In genomic region chr20:19784511-19785172, GRCh38 we compare ENCODE assay signal across 8 cellular contexts. TPM values are rescaled to one million over a fixed set of nuclear protein-coding genes. Genes with fewer than 3 reads are reported as not detected.
DNase-seq lines count a peak whose midpoint lies in the region; ATAC-seq, FAIRE-seq and TF ChIP-seq lines count a peak whose summit lies in the region.

No MANE protein-coding gene starts in this region.

- CTCF ChIA-PET in AG04449 (lab: Yijun Ruan, JAX) (interaction anchor here (0.6 to 7.0 kb wide), 39 partner anchors 9 to 232 kb away, joined by 3 to 97 read pairs (median 5); partner anchors contain the start of gene NAA20), H1 (lab: Charles Lee; ENCODE audit: partially characterized antibody) (interaction anchor here (0.6 to 3.5 kb wide), 26 partner anchors 11 to 267 kb away, joined by 3 to 24 read pairs (median 3); partner anchors contain the start of genes CFAP61 and CRNKL1)

- H2BK5ac ChIP-seq in H1 (ENCODE audit: low read depth, low read length), result no peak overlapping the region

- no peak overlapping the region for H2AK5ac ChIP-seq in H1 (ENCODE audit: low read depth, low read length)

- no peaks in the 10 kb centered on the region for H3K79me2 ChIP-seq in H1 (ENCODE audit: control insufficient read depth in 1 of 2, insufficient read depth in 2 of 2, low read length in 2 of 2)

- H3K36me3 ChIP-seq in SK-N-MC (ENCODE audit: insufficient read depth, low read length) (no peaks in the 10 kb centered on the region), H1 (ENCODE audit: control insufficient read depth in 2 of 4, insufficient read depth in 4 of 4, low read length in 3 of 4) (no peaks in the 10 kb centered on the region), suprapubic skin (no peaks in the 10 kb centered on the region)

- no peak for FAIRE-seq in H1 (lab: Jason Lieb, UNC)

- no peaks in the 10 kb centered on the region; the same call in 1 of the 2 replicates for H3K23me2 ChIP-seq in H1 (ENCODE audit: low read depth, low read length)

- H3K18ac ChIP-seq in H1 (ENCODE audit: extremely low read depth, low read length), result no peak overlapping the region

- H3K9me3 Mint-ChIP-seq in memory B cell, result peaks cover 4% of the 10 kb centered on the region

- ATAC-seq in memory B cell (ENCODE audit: low read depth), result peak; percentile 86
- no peak for ATAC-seq in GM19463 (IDR thresholded peaks at IDR 0.05; ENCODE audit: unreplicated experiment)

- TF ChIP-seq EP300 in H1 (IDR thresholded peaks at IDR 0.05; ENCODE audit: borderline replicate concordance in 1 of 2, low read depth in 2 of 2, low read length in 2 of 2), result no peak
- no peak for TF ChIP-seq EP300 in suprapubic skin (IDR thresholded peaks at IDR 0.05)

- DNase-seq in AG04449 (ENCODE audit: low read depth, low spot score), result no peak
- peak; percentile 29 for DNase-seq in GM12864 (ENCODE audit: low read depth)
- DNase-seq in NCI-H1092 treated with DMSO at 0.1 percent for 48 hours (lab: John Stamatoyannopoulos, UW), result peak; percentile 88
- DNase-seq in SK-N-MC (ENCODE audit: low read depth, low spot score), result peak; percentile 79
- peak in 1 of 2 experiments; percentile 49 for DNase-seq in H1 (ENCODE audit: low read depth in 1 of 2, low spot score in 2 of 2)
- DNase-seq in memory B cell (ENCODE audit: low spot score in 2 of 2), result peak; percentile 42 to 58
- DNase-seq in suprapubic skin (ENCODE audit: low spot score in 2 of 2), result peak in 1 of 2 donors; percentile 72

- H2BK15ac ChIP-seq in H1 (ENCODE audit: low read length), result no peak overlapping the region

- H3K23ac ChIP-seq in H1 (ENCODE audit: insufficient read length), result no peak overlapping the region

- H3K4me3 Mint-ChIP-seq in memory B cell, result no peak overlapping the region

- no peaks in the 10 kb centered on the region for H3K79me1 ChIP-seq in H1 (ENCODE audit: low read depth, low read length)

- no peak overlapping the region for H2BK12ac ChIP-seq in H1 (ENCODE audit: low read depth, low read length)

- H3K56ac ChIP-seq in H1 (replicated peaks; ENCODE audit: insufficient read length, low read depth, low read length), result no peak overlapping the region

- H4K20me1 ChIP-seq in H1 (replicated peaks in 1 of 2; ENCODE audit: control insufficient read depth in 1 of 2, insufficient read depth in 2 of 2, low read length in 2 of 2), result no peaks in the 10 kb centered on the region

- H3K36me3 Mint-ChIP-seq in memory B cell, result no peaks in the 10 kb centered on the region

- no peak for TF ChIP-seq POLR2A in H1 (IDR thresholded peaks at IDR 0.05; ENCODE audit: control extremely low read depth in 1 of 2, low read depth in 2 of 2, low read length in 2 of 2)
- TF ChIP-seq POLR2A in suprapubic skin (IDR thresholded peaks at IDR 0.05), result no peak

- peaks cover 2% of the 10 kb centered on the region for H3K27me3 Mint-ChIP-seq in memory B cell

- no peak overlapping the region for H2BK20ac ChIP-seq in H1 (ENCODE audit: low read length)

- no peak overlapping the region for H4K91ac ChIP-seq in H1 (replicated peaks; ENCODE audit: insufficient read length, low read length)

- H3K27me3 ChIP-seq in H1 (replicated peaks in 1 of 4; ENCODE audit: control insufficient read depth in 3 of 4, extremely low read depth in 1 of 4, insufficient read depth in 3 of 4, low read length in 3 of 4), result no peaks in the 10 kb centered on the region
- H3K27me3 ChIP-seq in suprapubic skin, result no peaks in the 10 kb centered on the region

- H3K4ac ChIP-seq in H1 (replicated peaks; ENCODE audit: insufficient read length, low read depth, low read length), result no peak overlapping the region

- H3K4me1 Mint-ChIP-seq in memory B cell, result peaks cover 16% of the 10 kb centered on the region

- H2AFZ ChIP-seq in H1 (ENCODE audit: low read length), result peak overlapping the region; percentile 23; the same call in 1 of the 2 replicates

- peak overlapping the region; percentile 33 for H3K27ac ChIP-seq in SK-N-MC
- H3K27ac ChIP-seq in H1 (ENCODE audit: low read depth, low read length), result no peak overlapping the region
- peak overlapping the region; percentile 47 for H3K27ac ChIP-seq in suprapubic skin

- H3K14ac ChIP-seq in H1 (ENCODE audit: insufficient read length), result no peak overlapping the region

- H2BK120ac ChIP-seq in H1 (replicated peaks; ENCODE audit: low read depth, low read length), result no peak overlapping the region

- H3K27ac Mint-ChIP-seq in memory B cell, result no peak overlapping the region

- H4K5ac ChIP-seq in H1 (ENCODE audit: insufficient read length, low read depth, low read length), result no peak overlapping the region

- peak; percentile 57 for TF ChIP-seq CTCF in AG04449 (IDR thresholded peaks at IDR 0.05; ENCODE audit: insufficient read depth, low read length, missing control alignments)
- TF ChIP-seq CTCF in GM12864 (IDR thresholded peaks at IDR 0.05; ENCODE audit: low read depth, low read length, missing control alignments), result peak; percentile 74
- TF ChIP-seq CTCF in H1 (IDR thresholded peaks at IDR 0.05; ENCODE audit: control extremely low read depth in 1 of 3, insufficient read depth in 1 of 3, low read depth in 1 of 3, low read length in 3 of 3), result peak; percentile 40 to 72 (median 69)
- peak; percentile 67 to 83 for TF ChIP-seq CTCF in suprapubic skin (IDR thresholded peaks at IDR 0.05)

- no peak overlapping the region for H3K4me2 ChIP-seq in H1 (ENCODE audit: insufficient read depth in 1 of 2, low read depth in 2 of 2, low read length in 2 of 2)

- H3K4me3 ChIP-seq in AG04449 (ENCODE audit: low read depth, low read length) (no peak overlapping the region), GM12864 (ENCODE audit: low read depth, low read length) (no peak overlapping the region), SK-N-MC (peak overlapping the region; percentile 43), H1 (ENCODE audit: extremely low read depth in 1 of 4, insufficient read depth in 2 of 4, low read depth in 3 of 4, low read length in 4 of 4) (no peak overlapping the region), suprapubic skin (no peak overlapping the region)

- WGBS in H1 (ENCODE audit: extremely low coverage in 1 of 2, insufficient coverage in 1 of 2, insufficient read length in 1 of 2, insufficient replicate concordance in 2 of 2, low coverage in 1 of 2, low lambda C conversion rate in 2 of 2, missing lambda C conversion rate in 1 of 2), 2 experiments, result 43% methylated on average over 11 of the region's 11 CpGs; no CpG with 5 or more reads in 1 of the 2 experiments
- 7% methylated on average over 11 of the region's 11 CpGs for WGBS in suprapubic skin

- peak; percentile 79 to 82 for TF ChIP-seq RAD21 in H1 (IDR thresholded peaks at IDR 0.05 in 1 of 2, conservative IDR thresholded peaks at IDR 0.05 in 1 of 2; ENCODE audit: low read depth in 2 of 2, low read length in 2 of 2)

- peak overlapping the region; percentile 11 for H3K9ac ChIP-seq in SK-N-MC (ENCODE audit: insufficient read length)
- H3K9ac ChIP-seq in H1 (replicated peaks in 1 of 4; ENCODE audit: extremely low read depth in 1 of 4, low read depth in 3 of 4, low read length in 3 of 4), result no peak overlapping the region

- POLR2A ChIA-PET in AG04449 (lab: Yijun Ruan, JAX) (interaction anchor here (1.8 to 3.7 kb wide), 3 partner anchors 105 to 209 kb away, joined by 5 to 53 read pairs (median 18); no protein-coding TSS in a partner anchor), H1 (lab: Charles Lee; ENCODE audit: partially characterized antibody) (no interaction called here)

- H3K9me3 ChIP-seq in SK-N-MC (ENCODE audit: low read depth, low read length) (no peaks in the 10 kb centered on the region; the same call in 1 of the 2 replicates), H1 (ENCODE audit: insufficient read depth in 2 of 2, low read depth in 1 of 2, low read length in 1 of 2) (no peaks in the 10 kb centered on the region), suprapubic skin (no peaks in the 10 kb centered on the region)

- H4K8ac ChIP-seq in H1 (ENCODE audit: extremely low read depth, insufficient read depth, low read length), result no peak overlapping the region

- H3K4me1 ChIP-seq in H1 (replicated peaks in 1 of 4; ENCODE audit: control insufficient read depth in 3 of 4, insufficient read depth in 4 of 4, low read length in 3 of 4) (peaks cover 0 to 5% (median 2%) of the 10 kb centered on the region in 4 experiments; a peak in 5 of 7 replicates), suprapubic skin (peaks cover 39% of the 10 kb centered on the region)

TF ChIP-seq in H1, 55 proteins besides CTCF, POLR2A, EP300 and RAD21:
- TF ChIP-seq, protein P1, sequence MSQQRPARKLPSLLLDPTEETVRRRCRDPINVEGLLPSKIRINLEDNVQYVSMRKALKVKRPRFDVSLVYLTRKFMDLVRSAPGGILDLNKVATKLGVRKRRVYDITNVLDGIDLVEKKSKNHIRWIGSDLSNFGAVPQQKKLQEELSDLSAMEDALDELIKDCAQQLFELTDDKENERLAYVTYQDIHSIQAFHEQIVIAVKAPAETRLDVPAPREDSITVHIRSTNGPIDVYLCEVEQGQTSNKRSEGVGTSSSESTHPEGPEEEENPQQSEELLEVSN (IDR thresholded peaks at IDR 0.05), result no peak
- TF ChIP-seq EGR1 (IDR thresholded peaks at IDR 0.05; ENCODE audit: borderline replicate concordance, low read depth, low read length), result peak; percentile 81; the same call in 1 of the 2 replicates

RNA-seq across cellular contexts. Expression of gene RIN2, which starts 26.6 kb away (rescaled TPM):
- total RNA-seq in H1 (2021; fragmentation: NEBNext Ultra II Directional; extraction: Animal tissue kit (Norgen Biotek cat#: 25700)), result 0.90 and 1.3 TPM in 2 replicates
- 0.20 and 0.24 TPM in 2 replicates for polyA plus RNA-seq in H1 (2011; rRNA removed)
- polyA plus RNA-seq in H1 (2011; cell fraction: cytosol; rRNA removed), result 0.54 TPM
- polyA plus RNA-seq in H1 (2011; cell fraction: nucleus; rRNA removed), result 0.68 TPM
- 0.37 to 1.2 TPM (median 0.51 TPM) in 4 replicates for polyA plus RNA-seq in H1 (2012, experiment 1 of 2)
- polyA plus RNA-seq in H1 (2012, experiment 2 of 2), result 0.17 TPM
- polyA plus RNA-seq in H1 (2013, experiment 1 of 2), result 0.71 TPM
- 0.74 TPM for polyA plus RNA-seq in H1 (2013, experiment 2 of 2)
- polyA minus RNA-seq in H1 (2011; rRNA and poly(A)+ RNA removed), result 0.78 and 2.4 TPM in 2 replicates
- polyA minus RNA-seq in H1 (2011; cell fraction: cytosol; rRNA and poly(A)+ RNA removed), result 2.9 TPM
- 3.8 TPM for polyA minus RNA-seq in H1 (2011; cell fraction: nucleus; rRNA and poly(A)+ RNA removed)
- 10 to 100 TPM; 68.2 to 87.2 (median 79.6) TPM for total RNA-seq in suprapubic skin

Comparison
In these comparisons a context has a peak if more than half of its experiments do, and no peak if none do; other contexts are left out.
1. RNA of gene RIN2, which starts 26.6 kb away (total RNA-seq): 68.2 to 87.2 TPM in suprapubic skin; 0.90 to 1.3 TPM in H1; every median in the first group is over 10 times any median in the second.
2. Peak in every context shown above with its lines, with median percentiles within 50 percentile points of each other: CTCF ChIP-seq.